In the genomic region with DNA sequence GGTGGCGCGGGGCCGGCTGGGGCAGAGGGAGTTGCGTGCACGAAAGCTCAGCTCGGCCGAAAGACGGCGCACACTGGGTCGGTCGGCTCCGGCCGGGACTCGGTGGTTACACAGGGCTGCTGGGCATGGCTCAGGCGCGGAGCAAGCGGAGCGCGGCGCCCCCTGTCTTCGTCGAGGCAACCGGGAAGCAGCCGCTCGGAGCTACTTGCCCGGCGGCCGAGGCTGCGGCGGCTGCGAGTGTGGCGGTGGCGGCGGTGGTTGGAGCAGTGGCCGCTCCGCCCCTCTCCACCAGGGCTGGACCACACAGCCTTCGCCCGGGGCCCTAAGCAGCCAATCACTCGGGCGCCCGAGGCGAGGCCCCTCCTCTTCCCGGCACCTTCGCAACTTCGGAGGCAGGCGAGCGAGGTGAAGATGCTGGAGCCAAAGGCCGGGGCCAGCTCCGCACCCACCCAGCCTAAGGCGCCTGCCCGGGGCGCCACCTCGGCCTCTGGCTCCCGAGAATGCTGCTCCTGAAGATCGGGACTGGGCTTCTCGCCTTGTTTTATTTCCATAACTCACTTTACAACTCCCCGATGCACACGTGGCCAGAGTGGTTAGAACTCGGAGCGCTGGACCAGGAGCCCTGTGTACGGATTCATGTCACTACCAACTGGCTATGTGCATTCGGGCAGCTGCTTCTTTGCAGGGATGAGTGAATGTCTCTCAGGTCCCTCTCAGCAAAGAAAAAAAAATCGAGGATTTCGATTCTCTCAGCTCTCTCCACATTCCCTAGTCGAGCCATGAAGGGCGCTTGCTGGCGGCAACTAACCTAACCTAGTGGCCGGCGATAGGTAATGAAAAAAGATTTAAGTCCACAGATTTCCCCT, we compare ENCODE assay signal across 1 cellular context.
A peak's percentile ranks its signal among the peaks of the same experiment; 100 is the strongest.
TF ChIP-seq lines count a peak whose summit lies in the region.

TSS of gene TLL2 (minus strand) at position 241 of the 866 bp plus-strand sequence. CDS start 241 bp downstream, outside the sequence.

TF ChIP-seq in K562, 482 proteins besides CTCF, POLR2A, EP300 and RAD21 (continued from another document and continues in another):
- TF ChIP-seq MGA (IDR thresholded peaks at IDR 0.05) (peak; percentile 82), CXXC5 (CRISPR knock-in tag; IDR thresholded peaks at IDR 0.05) (peak; percentile 40; the same call in 1 of the 2 replicates), POU5F1 (IDR thresholded peaks at IDR 0.05; ENCODE audit: borderline replicate concordance, low read depth, low read length, partially characterized antibody) (no peak), ZBTB1 (CRISPR knock-in tag; IDR thresholded peaks at IDR 0.05; ENCODE audit: borderline replicate concordance, low read depth) (peak; percentile 97), POLR2G (IDR thresholded peaks at IDR 0.05; ENCODE audit: low read depth, low read length) (peak; percentile 11; the same call in 1 of the 2 replicates), TAF15 (IDR thresholded peaks at IDR 0.05; ENCODE audit: low read depth, low read length) (no peak), RBM17 (IDR thresholded peaks at IDR 0.05; ENCODE audit: borderline replicate concordance, low read depth, low read length) (no peak), HMGN3 (IDR thresholded peaks at IDR 0.05; ENCODE audit: borderline replicate concordance, extremely low read depth, insufficient read length, low read depth, low read length) (peak; percentile 34), CCNT2 (IDR thresholded peaks at IDR 0.05; ENCODE audit: borderline replicate concordance, extremely low read depth, insufficient read length, low read depth, low read length) (no peak), L3MBTL2 (IDR thresholded peaks at IDR 0.05) (peak; percentile 95), BDP1 (IDR thresholded peaks at IDR 0.05; ENCODE audit: insufficient read depth, insufficient read length) (no peak), MAX (CRISPR knock-in tag; IDR thresholded peaks at IDR 0.05) (peak; percentile 12; the same call in 1 of the 2 replicates), HMBOX1 (IDR thresholded peaks at IDR 0.05) (peak; percentile 68; the same call in 1 of the 2 replicates), USF2 (CRISPR knock-in tag; IDR thresholded peaks at IDR 0.05) (peak; percentile 21; the same call in 1 of the 2 replicates), RBFOX2 (IDR thresholded peaks at IDR 0.05; ENCODE audit: low read depth, low read length) (peak; percentile 31; the same call in 1 of the 2 replicates)
- TF ChIP-seq, protein P1, sequence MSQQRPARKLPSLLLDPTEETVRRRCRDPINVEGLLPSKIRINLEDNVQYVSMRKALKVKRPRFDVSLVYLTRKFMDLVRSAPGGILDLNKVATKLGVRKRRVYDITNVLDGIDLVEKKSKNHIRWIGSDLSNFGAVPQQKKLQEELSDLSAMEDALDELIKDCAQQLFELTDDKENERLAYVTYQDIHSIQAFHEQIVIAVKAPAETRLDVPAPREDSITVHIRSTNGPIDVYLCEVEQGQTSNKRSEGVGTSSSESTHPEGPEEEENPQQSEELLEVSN (IDR thresholded peaks at IDR 0.05; ENCODE audit: borderline replicate concordance in 1 of 2, extremely low read depth in 1 of 2, insufficient read depth in 1 of 2, insufficient read length in 1 of 2, low read depth in 1 of 2, low read length in 1 of 2, poor library complexity in 1 of 2, severe bottlenecking in 1 of 2) = peak; percentile 36 to 48
- TF ChIP-seq, protein P2, sequence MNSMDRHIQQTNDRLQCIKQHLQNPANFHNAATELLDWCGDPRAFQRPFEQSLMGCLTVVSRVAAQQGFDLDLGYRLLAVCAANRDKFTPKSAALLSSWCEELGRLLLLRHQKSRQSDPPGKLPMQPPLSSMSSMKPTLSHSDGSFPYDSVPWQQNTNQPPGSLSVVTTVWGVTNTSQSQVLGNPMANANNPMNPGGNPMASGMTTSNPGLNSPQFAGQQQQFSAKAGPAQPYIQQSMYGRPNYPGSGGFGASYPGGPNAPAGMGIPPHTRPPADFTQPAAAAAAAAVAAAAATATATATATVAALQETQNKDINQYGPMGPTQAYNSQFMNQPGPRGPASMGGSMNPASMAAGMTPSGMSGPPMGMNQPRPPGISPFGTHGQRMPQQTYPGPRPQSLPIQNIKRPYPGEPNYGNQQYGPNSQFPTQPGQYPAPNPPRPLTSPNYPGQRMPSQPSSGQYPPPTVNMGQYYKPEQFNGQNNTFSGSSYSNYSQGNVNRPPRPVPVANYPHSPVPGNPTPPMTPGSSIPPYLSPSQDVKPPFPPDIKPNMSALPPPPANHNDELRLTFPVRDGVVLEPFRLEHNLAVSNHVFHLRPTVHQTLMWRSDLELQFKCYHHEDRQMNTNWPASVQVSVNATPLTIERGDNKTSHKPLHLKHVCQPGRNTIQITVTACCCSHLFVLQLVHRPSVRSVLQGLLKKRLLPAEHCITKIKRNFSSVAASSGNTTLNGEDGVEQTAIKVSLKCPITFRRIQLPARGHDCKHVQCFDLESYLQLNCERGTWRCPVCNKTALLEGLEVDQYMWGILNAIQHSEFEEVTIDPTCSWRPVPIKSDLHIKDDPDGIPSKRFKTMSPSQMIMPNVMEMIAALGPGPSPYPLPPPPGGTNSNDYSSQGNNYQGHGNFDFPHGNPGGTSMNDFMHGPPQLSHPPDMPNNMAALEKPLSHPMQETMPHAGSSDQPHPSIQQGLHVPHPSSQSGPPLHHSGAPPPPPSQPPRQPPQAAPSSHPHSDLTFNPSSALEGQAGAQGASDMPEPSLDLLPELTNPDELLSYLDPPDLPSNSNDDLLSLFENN (IDR thresholded peaks at IDR 0.05; ENCODE audit: low read depth in 2 of 2, low read length in 2 of 2) = no peak
- TF ChIP-seq, protein P3, sequence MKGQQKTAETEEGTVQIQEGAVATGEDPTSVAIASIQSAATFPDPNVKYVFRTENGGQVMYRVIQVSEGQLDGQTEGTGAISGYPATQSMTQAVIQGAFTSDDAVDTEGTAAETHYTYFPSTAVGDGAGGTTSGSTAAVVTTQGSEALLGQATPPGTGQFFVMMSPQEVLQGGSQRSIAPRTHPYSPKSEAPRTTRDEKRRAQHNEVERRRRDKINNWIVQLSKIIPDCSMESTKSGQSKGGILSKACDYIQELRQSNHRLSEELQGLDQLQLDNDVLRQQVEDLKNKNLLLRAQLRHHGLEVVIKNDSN (CRISPR knock-in tag; IDR thresholded peaks at IDR 0.05) = peak; percentile 42; the same call in 1 of the 2 replicates
- TF ChIP-seq, protein P4, sequence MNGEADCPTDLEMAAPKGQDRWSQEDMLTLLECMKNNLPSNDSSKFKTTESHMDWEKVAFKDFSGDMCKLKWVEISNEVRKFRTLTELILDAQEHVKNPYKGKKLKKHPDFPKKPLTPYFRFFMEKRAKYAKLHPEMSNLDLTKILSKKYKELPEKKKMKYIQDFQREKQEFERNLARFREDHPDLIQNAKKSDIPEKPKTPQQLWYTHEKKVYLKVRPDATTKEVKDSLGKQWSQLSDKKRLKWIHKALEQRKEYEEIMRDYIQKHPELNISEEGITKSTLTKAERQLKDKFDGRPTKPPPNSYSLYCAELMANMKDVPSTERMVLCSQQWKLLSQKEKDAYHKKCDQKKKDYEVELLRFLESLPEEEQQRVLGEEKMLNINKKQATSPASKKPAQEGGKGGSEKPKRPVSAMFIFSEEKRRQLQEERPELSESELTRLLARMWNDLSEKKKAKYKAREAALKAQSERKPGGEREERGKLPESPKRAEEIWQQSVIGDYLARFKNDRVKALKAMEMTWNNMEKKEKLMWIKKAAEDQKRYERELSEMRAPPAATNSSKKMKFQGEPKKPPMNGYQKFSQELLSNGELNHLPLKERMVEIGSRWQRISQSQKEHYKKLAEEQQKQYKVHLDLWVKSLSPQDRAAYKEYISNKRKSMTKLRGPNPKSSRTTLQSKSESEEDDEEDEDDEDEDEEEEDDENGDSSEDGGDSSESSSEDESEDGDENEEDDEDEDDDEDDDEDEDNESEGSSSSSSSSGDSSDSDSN (IDR thresholded peaks at IDR 0.05; ENCODE audit: borderline replicate concordance in 1 of 2, low read depth in 2 of 2, low read length in 2 of 2) = peak; percentile 61 to 86; a peak in 3 of 4 replicates
